13 cellular contexts compared by ENCODE assay signal in genomic region chr1:7326366-7326765, GRCh38.
DNase-seq lines count a peak whose midpoint lies in the region; ATAC-seq and TF ChIP-seq lines count a peak whose summit lies in the region.
"Had no signal": no experiment of that assay in that cellular context is flagged by ENCODE, and none has a peak within 500 bp of the region (broad histone marks: within the 10 kb centered on the region; RNA-seq: fewer than 3 reads in every experiment).

No MANE protein-coding gene starts in this region.

- H3K9me3 Mint-ChIP-seq in CD4-positive, alpha-beta T cell, result peaks cover 8% of the 10 kb centered on the region

- no peak overlapping the region for H3K4me3 Mint-ChIP-seq in CD4-positive, alpha-beta T cell
- H3K4me3 Mint-ChIP-seq: CD4-positive, alpha-beta memory T cell; GM23338 had no signal

- H3K4me1 Mint-ChIP-seq in CD4-positive, alpha-beta T cell (ENCODE audit: low read depth), result no peaks in the 10 kb centered on the region
- H3K4me1 Mint-ChIP-seq: CD4-positive, alpha-beta memory T cell; GM23338 had no signal

- H3K27ac ChIP-seq in mesenchymal stem cell (ENCODE audit: low read length, poor library complexity, severe bottlenecking), result no peak overlapping the region
- no peak overlapping the region for H3K27ac ChIP-seq in CD4-positive, alpha-beta T cell (ENCODE audit: low read depth, low read length)
- H3K27ac ChIP-seq: BLaER1 treated with 17β-estradiol and CSF1 and Interleukin-3, amounts not matched to agents 10 nM and 100 nM had no signal

- H2AK5ac ChIP-seq in mesenchymal stem cell (ENCODE audit: low read length, severe bottlenecking), result peak overlapping the region; percentile 19

- POLR2A ChIA-PET in CD4-positive, alpha-beta T cell (lab: Charles Lee), result no interaction called here

- H3K36me3 ChIP-seq in mesenchymal stem cell (ENCODE audit: control insufficient read depth in 1 of 2, insufficient read depth in 2 of 2, low read depth in 1 of 2, low read length in 2 of 2), result no peaks in the 10 kb centered on the region
- H3K36me3 ChIP-seq: BLaER1 treated with 17β-estradiol and CSF1 and Interleukin-3, amounts not matched to agents 10 nM and 100 nM had no signal

- no peak overlapping the region for H3K14ac ChIP-seq in mesenchymal stem cell (ENCODE audit: low read length in 2 of 2)

- no peak overlapping the region for H3K27ac Mint-ChIP-seq in CD4-positive, alpha-beta T cell
- H3K27ac Mint-ChIP-seq: CD4-positive, alpha-beta memory T cell; GM23338 had no signal

- no peak overlapping the region for H4K91ac ChIP-seq in mesenchymal stem cell (ENCODE audit: low read length)

- ATAC-seq in CD4-positive, alpha-beta T cell (ENCODE audit: poor library complexity), result no peak
- ATAC-seq: GM23338 had no signal

- H3K9ac ChIP-seq in mesenchymal stem cell (ENCODE audit: low read length), result no peak overlapping the region
- H3K9ac ChIP-seq: BLaER1 treated with 17β-estradiol and CSF1 and Interleukin-3, amounts not matched to agents 10 nM and 100 nM had no signal

- no peak for TF ChIP-seq CTCF in epithelial cell of esophagus (IDR thresholded peaks at IDR 0.05; ENCODE audit: insufficient read depth, low read depth, low read length, missing control alignments)
- no peak for TF ChIP-seq CTCF in CD4-positive, alpha-beta T cell (IDR thresholded peaks at IDR 0.05)

- intact Hi-C loops in CD4-positive, alpha-beta T cell (cut with DNase I, micrococcal nuclease), result no loop called here

- H3K4me3 ChIP-seq in epithelial cell of esophagus (ENCODE audit: low read length) (no peak overlapping the region), mesenchymal stem cell (ENCODE audit: insufficient read depth in 1 of 2, low read depth in 1 of 2, low read length in 2 of 2) (no peak overlapping the region)
- H3K4me3 ChIP-seq: BLaER1 treated with 17β-estradiol and CSF1 and Interleukin-3, amounts not matched to agents 10 nM and 100 nM; GM23338 had no signal

- H3K4ac ChIP-seq in mesenchymal stem cell (ENCODE audit: low read depth in 1 of 2, low read length in 2 of 2), result no peak overlapping the region

- H3K4me2 ChIP-seq in mesenchymal stem cell (ENCODE audit: low read length, poor library complexity, severe bottlenecking), result no peak overlapping the region
- H3K4me2 ChIP-seq: BLaER1 treated with 17β-estradiol and CSF1 and Interleukin-3, amounts not matched to agents 10 nM and 100 nM; GM23338 had no signal

- H3K79me1 ChIP-seq in mesenchymal stem cell (replicated peaks; ENCODE audit: low read length, poor library complexity, severe bottlenecking), result no peaks in the 10 kb centered on the region

- no peak overlapping the region for H4K8ac ChIP-seq in mesenchymal stem cell (ENCODE audit: low read length)

- H2BK12ac ChIP-seq in mesenchymal stem cell (ENCODE audit: low read length in 2 of 2), result no peak overlapping the region

- no peak overlapping the region for H3K18ac ChIP-seq in mesenchymal stem cell (ENCODE audit: low read depth in 1 of 2, low read length in 2 of 2)

- H2AFZ ChIP-seq in mesenchymal stem cell (ENCODE audit: low read depth, low read length), result no peak overlapping the region
- H2AFZ ChIP-seq: GM23338 had no signal

- no peaks in the 10 kb centered on the region for H3K36me3 Mint-ChIP-seq in CD4-positive, alpha-beta T cell (ENCODE audit: low read depth)

- no peak overlapping the region for H3K23ac ChIP-seq in mesenchymal stem cell (ENCODE audit: low read length in 2 of 2)

- peak; percentile 13 for DNase-seq in activated CD8-positive, alpha-beta memory T cell treated with anti-CD3 and anti-CD28 coated beads for 24 hours
- no peak for DNase-seq in activated CD8-positive, alpha-beta memory T cell treated with anti-CD3 and anti-CD28 coated beads, Interleukin-2, amount 50 U/mL, for 48 hours
- DNase-seq in epithelial cell of esophagus (ENCODE audit: low read depth) (peak; percentile 23), mesenchymal stem cell (no peak), SHP77 treated with DMSO at 0.1 percent for 48 hours (lab: John Stamatoyannopoulos, UW) (no peak), SKM-1 (lab: John Stamatoyannopoulos, UW; ENCODE audit: unreplicated experiment) (no peak)
- no peak for DNase-seq in CD4-positive, alpha-beta T cell
- DNase-seq: ACHN; CD4-positive, alpha-beta memory T cell; DMS79; H7 had no signal

- peaks cover 33% of the 10 kb centered on the region for H3K27me3 Mint-ChIP-seq in CD4-positive, alpha-beta T cell

- H3K4me1 ChIP-seq in mesenchymal stem cell (ENCODE audit: control insufficient read depth, insufficient read depth, low read depth, low read length), result no peaks in the 10 kb centered on the region
- H3K4me1 ChIP-seq: BLaER1 treated with 17β-estradiol and CSF1 and Interleukin-3, amounts not matched to agents 10 nM and 100 nM had no signal

- peaks cover 16% of the 10 kb centered on the region for H3K9me3 ChIP-seq in mesenchymal stem cell (ENCODE audit: control insufficient read depth, low read length)
- no peaks in the 10 kb centered on the region for H3K9me3 ChIP-seq in CD4-positive, alpha-beta T cell (ENCODE audit: control insufficient read depth, low read length)

- no peaks in the 10 kb centered on the region for H3K27me3 ChIP-seq in mesenchymal stem cell (ENCODE audit: control insufficient read depth in 1 of 2, insufficient read depth in 1 of 2, low read length in 2 of 2)
- peaks cover 4% of the 10 kb centered on the region for H3K27me3 ChIP-seq in CD4-positive, alpha-beta T cell (ENCODE audit: control insufficient read depth, insufficient read depth, low read length)
- H3K27me3 ChIP-seq: BLaER1 treated with 17β-estradiol and CSF1 and Interleukin-3, amounts not matched to agents 10 nM and 100 nM had no signal

- CTCF ChIA-PET in CD4-positive, alpha-beta T cell (lab: Charles Lee), result no interaction called here

- 79% methylated on average over 2 of the region's 2 CpGs for WGBS in mesenchymal stem cell

- H2BK120ac ChIP-seq in mesenchymal stem cell (ENCODE audit: low read depth, low read length), result no peak overlapping the region

- H2BK5ac ChIP-seq in mesenchymal stem cell (ENCODE audit: low read depth, low read length, poor library complexity, severe bottlenecking), result no peak overlapping the region

- no peak overlapping the region for H2BK15ac ChIP-seq in mesenchymal stem cell (ENCODE audit: low read depth, poor library complexity, severe bottlenecking)

Comparison
In these comparisons a context has a peak if more than half of its experiments do, and no peak if none do; other contexts are left out.
1. DNase-seq: peak in activated CD8-positive, alpha-beta memory T cell treated with anti-CD3 and anti-CD28 coated beads for 24 hours (single experiment) and epithelial cell of esophagus (single experiment); none in activated CD8-positive, alpha-beta memory T cell treated with anti-CD3 and anti-CD28 coated beads, Interleukin-2, amount 50 U/mL, for 48 hours (single experiment), mesenchymal stem cell (single experiment), CD4-positive, alpha-beta T cell (0 of 10), SHP77 treated with DMSO at 0.1 percent for 48 hours (single experiment) and SKM-1 (single experiment).